ENCODE assay signal across 9 cellular contexts in genomic region chr5:177306674-177307543, GRCh38. TPM values are rescaled to one million over a fixed set of nuclear protein-coding genes. Genes with fewer than 3 reads are reported as not detected.
DNase-seq lines count a peak whose midpoint lies in the region; ATAC-seq and TF ChIP-seq lines count a peak whose summit lies in the region.
"Had no signal": no experiment of that assay in that cellular context is flagged by ENCODE, and none has a peak within 500 bp of the region (broad histone marks: within the 10 kb centered on the region; RNA-seq: fewer than 3 reads in every experiment).

No MANE protein-coding gene starts in this region.

- DNase-seq in NCI-H69 (lab: John Stamatoyannopoulos, UW) (peak; percentile 35), breast epithelium (ENCODE audit: low spot score in 2 of 2) (peak in 1 of 2 donors; percentile 51), myocyte (ENCODE audit: low read depth) (peak; percentile 38), amygdala (lab: John Stamatoyannopoulos, UW) (no peak), EL (no peak)
- DNase-seq: NCI-H345 had no signal

- no peaks in the 10 kb centered on the region for H3K9me3 ChIP-seq in breast epithelium

- no peak overlapping the region for H3K4me3 ChIP-seq in breast epithelium

- no peak for ATAC-seq in GM19452 (IDR thresholded peaks at IDR 0.05; ENCODE audit: unreplicated experiment)
- no peak for ATAC-seq in activated CD4-positive, CD25-positive, alpha-beta regulatory T cell treated with anti-CD3 and anti-CD28 coated beads, Interleukin-2, amount 50 U/mL, for 24 hours

- H3K36me3 ChIP-seq in breast epithelium = no peaks in the 10 kb centered on the region

- H3K27me3 ChIP-seq in breast epithelium = no peaks in the 10 kb centered on the region

- peaks cover 16 to 28% of the 10 kb centered on the region in 2 donors for H3K4me1 ChIP-seq in breast epithelium

- no peak for TF ChIP-seq POLR2A in breast epithelium (IDR thresholded peaks at IDR 0.05)

- intact Hi-C loops in breast epithelium (cut with DNase I; ENCODE audit: low total_unique reads) = no loop called here

- peak; percentile 23; the same call in 1 of the 3 replicates for TF ChIP-seq CTCF in GM12872 (IDR thresholded peaks at IDR 0.05; ENCODE audit: insufficient read depth, low read depth, low read length)
- TF ChIP-seq CTCF in breast epithelium (IDR thresholded peaks at IDR 0.05) = no peak

- peak overlapping the region; percentile 46 to 81 for H3K27ac ChIP-seq in breast epithelium

RNA-seq across cellular contexts. Expression of gene PRELID1, which starts 3.3 kb away (rescaled TPM):
- total RNA-seq in breast epithelium (10 to 100 TPM; 61.0 to 97.0 (median 68.8) TPM), myocyte (161 and 219 TPM in 2 replicates)
- polyA plus RNA-seq in myocyte (2012) = 170 TPM

RNA-seq across cellular contexts. Expression of gene RAB24, which starts 3.4 kb away (rescaled TPM):
- total RNA-seq in breast epithelium (10 to 100 TPM; 21.4 to 62.9 (median 36.0) TPM), myocyte (42.6 and 66.3 TPM in 2 replicates)
- 65.4 TPM for polyA plus RNA-seq in myocyte (2012)

RNA-seq across cellular contexts. Expression of gene MXD3, which starts 4.8 kb away (rescaled TPM):
- total RNA-seq in breast epithelium = 10 to 100 TPM in 1 of 3 donors, 1 to 10 TPM in 2; 4.2 to 10.5 (median 9.4) TPM
- total RNA-seq in myocyte = 6.4 and 10.8 TPM in 2 replicates
- 3.0 TPM for polyA plus RNA-seq in myocyte (2012)

RNA-seq across cellular contexts. Expression of gene LMAN2, which starts 44.6 kb away (rescaled TPM):
- total RNA-seq in breast epithelium (100 to 1,000 TPM; 139 to 188 (median 170) TPM), myocyte (155 and 179 TPM in 2 replicates)
- 200 TPM for polyA plus RNA-seq in myocyte (2012)

RNA-seq across cellular contexts. Expression of gene RGS14, which starts 50.8 kb away (rescaled TPM):
- 10 to 100 TPM in 2 of 3 donors, 1 to 10 TPM in 1; 9.0 to 16.4 (median 11.3) TPM for total RNA-seq in breast epithelium
- 2.5 and 4.1 TPM in 2 replicates for total RNA-seq in myocyte
- 0.16 TPM for polyA plus RNA-seq in myocyte (2012)

Comparison
In these comparisons a context has a peak if more than half of its experiments do, and no peak if none do; other contexts are left out.
1. DNase-seq: peak in NCI-H69 (single experiment) and myocyte (single experiment); none in amygdala (0 of 56) and EL (single experiment).